ENCODE assay signal across 18 cellular contexts in genomic region chr17:50898369-50899004, GRCh38.
"Had no signal": no experiment of that assay in that cellular context is flagged by ENCODE, and none has a peak within 500 bp of the region (broad histone marks: within the 10 kb centered on the region; RNA-seq: fewer than 3 reads in every experiment).

No MANE protein-coding gene starts in this region.

- H3K36me3 Mint-ChIP-seq: naive thymus-derived CD8-positive, alpha-beta T cell had no signal

- H3K9me3 ChIP-seq: heart left ventricle, mucosa of descending colon, neutrophil, stomach, thoracic aorta, transverse colon had no signal

- DNase-seq: effector CD4-positive, alpha-beta T cell; endodermal cell; heart left ventricle; hypothalamus; islet precursor cell; mammary epithelial cell; mucosa of descending colon; naive thymus-derived CD8-positive, alpha-beta T cell; right cardiac atrium; stimulated activated CD4-positive, alpha-beta T cell treated with anti-CD3 and anti-CD28 coated beads, Interleukin-4, amount 100 ng/mL, for 4 hours; stimulated activated naive CD4-positive, alpha-beta T cell; stomach; substantia nigra; transverse colon had no signal

- H3K4me3 Mint-ChIP-seq: endodermal cell had no signal

- H3K27ac Mint-ChIP-seq: endodermal cell, progenitor cell of endocrine pancreas had no signal

- H3K4me3 ChIP-seq: coronary artery, heart left ventricle, mucosa of descending colon, stomach, thoracic aorta, transverse colon had no signal

- H3K27ac ChIP-seq: coronary artery, heart left ventricle, neutrophil, stomach, thoracic aorta, transverse colon had no signal

- ATAC-seq: heart left ventricle; mucosa of descending colon; naive thymus-derived CD8-positive, alpha-beta T cell; right cardiac atrium had no signal

- H3K36me3 ChIP-seq: heart left ventricle, neutrophil, stomach, thoracic aorta, transverse colon had no signal

- H3K27me3 Mint-ChIP-seq: naive thymus-derived CD8-positive, alpha-beta T cell; progenitor cell of endocrine pancreas had no signal
